ENCODE assay signal across 8 cellular contexts in genomic region chr9:125706661-125707539, GRCh38. TPM values are rescaled to one million over a fixed set of nuclear protein-coding genes. Genes with fewer than 3 reads are reported as not detected.
DNase-seq lines count a peak whose midpoint lies in the region; ATAC-seq, FAIRE-seq and TF ChIP-seq lines count a peak whose summit lies in the region.

Gene MAPKAP1 (minus strand): TSS chr9:125707208. CDS start chr9:125672574, 34,634 bp downstream.

- peak; percentile 85 for FAIRE-seq in GM12891 (lab: Jason Lieb, UNC)

- H3K36me3 ChIP-seq in ovary (no peaks in the 10 kb centered on the region), thymus (ENCODE audit: control insufficient read depth, insufficient read depth) (no peaks in the 10 kb centered on the region)

- H3K27me3 ChIP-seq in ovary (no peaks in the 10 kb centered on the region), thymus (ENCODE audit: control insufficient read depth, insufficient read depth) (no peaks in the 10 kb centered on the region)

- 0 to 1% (median 0%) methylated on average over 57 to 65 of the region's 65 CpGs for WGBS in ovary, 3 donors
- WGBS in thymus = 2% methylated on average over 65 of the region's 65 CpGs

- peak; percentile 88 for TF ChIP-seq POLR2A in GM12891 (IDR thresholded peaks at IDR 0.05; ENCODE audit: low read depth, low read length)
- TF ChIP-seq POLR2A in ovary (IDR thresholded peaks at IDR 0.05) = peak; percentile 37

- no peaks in the 10 kb centered on the region for H3K9me3 ChIP-seq in ovary
- no peaks in the 10 kb centered on the region for H3K9me3 ChIP-seq in thymus (ENCODE audit: control insufficient read depth)

- no peak for TF ChIP-seq CTCF in ovary (IDR thresholded peaks at IDR 0.05)

- H3K4me1 ChIP-seq in ovary (ENCODE audit: insufficient read depth) = peaks cover 6% of the 10 kb centered on the region
- peaks cover 16% of the 10 kb centered on the region for H3K4me1 ChIP-seq in thymus (ENCODE audit: control insufficient read depth, insufficient read depth, low read length)

- DNase-seq in GM12891 (ENCODE audit: insufficient read length, low spot score) (peak; percentile 93), NCI-H1417 treated with DMSO at 0.1 percent for 48 hours (lab: John Stamatoyannopoulos, UW) (peak; percentile 84), SW 1271 (lab: John Stamatoyannopoulos, UW) (peak; percentile 89 to 95), Right ventricle myocardium inferior (ENCODE audit: missing footprints) (peak; percentile 99), ovary (peak; percentile 96 to 99 (median 97))
- peak; percentile 85 for DNase-seq in activated naive CD8-positive, alpha-beta T cell treated with anti-CD3 and anti-CD28 coated beads, Interleukin-2, amount 50 U/mL, for 16 hours (ENCODE audit: low read depth, low spot score)

- H3K27ac ChIP-seq in ovary = peak within 1 kb of the TSS; percentile 37 to 68
- peak within 1 kb of the TSS; percentile 66 for H3K27ac ChIP-seq in thymus (ENCODE audit: low read depth)

- no peak for TF ChIP-seq EP300 in ovary (IDR thresholded peaks at IDR 0.05)

- H3K4me3 ChIP-seq in ovary (peak within 1 kb of the TSS; percentile 98), thymus (ENCODE audit: low read length) (peak within 1 kb of the TSS; percentile 89)

- intact Hi-C loops in Right ventricle myocardium inferior (cut with DNase I) (loop anchor here (5.0 kb wide), 1 partner anchor 40 kb away; the partner anchor contains the start of gene PBX3), ovary (cut with DNase I) (no loop called here)

- ATAC-seq in HG02798 (IDR thresholded peaks at IDR 0.05; ENCODE audit: poor library complexity, unreplicated experiment) = peak; percentile 98
- ATAC-seq in Right ventricle myocardium inferior = peak; percentile 100

TF ChIP-seq in GM12891, 5 proteins besides CTCF, POLR2A, EP300 and RAD21:
- TF ChIP-seq POU2F2 (IDR thresholded peaks at IDR 0.05; ENCODE audit: low read depth, low read length) (peak; percentile 46; the same call in 1 of the 2 replicates), TAF1 (IDR thresholded peaks at IDR 0.05; ENCODE audit: low read depth, low read length) (peak; percentile 53; the same call in 1 of the 2 replicates), SPI1 (IDR thresholded peaks at IDR 0.05; ENCODE audit: low read depth, low read length) (0 out of 2 replicates have a peak, but pooled peaks have one; percentile 9), POLR2AphosphoS5 (IDR thresholded peaks at IDR 0.05; ENCODE audit: low read depth, low read length) (peak; percentile 83), PAX5 (IDR thresholded peaks at IDR 0.05; ENCODE audit: insufficient read depth, low read length, severe bottlenecking) (no peak)

RNA-seq across cellular contexts. Expression of gene MAPKAP1, which starts in this region (rescaled TPM):
- polyA plus RNA-seq in GM12891 (2012; ENCODE audit: low read depth, missing spikeins) = 65.6 TPM
- total RNA-seq in Right ventricle myocardium inferior = 122 TPM
- 10 to 100 TPM; 43.3 to 77.2 (median 50.2) TPM for total RNA-seq in ovary
- 10 to 100 TPM; 45.9 to 86.5 TPM for polyA plus RNA-seq in ovary
- 40.3 TPM for polyA plus RNA-seq in thymus

Comparison
In these comparisons a context has a peak if more than half of its experiments do, and no peak if none do; other contexts are left out.
1. Peak in every context shown above with its lines: DNase-seq, ATAC-seq, H3K4me3 ChIP-seq and H3K27ac ChIP-seq.